Comparison of ENCODE assay signal across 8 cellular contexts in genomic region chr4:70993181-70994068, GRCh38. TPM values are rescaled to one million over a fixed set of nuclear protein-coding genes. Genes with fewer than 3 reads are reported as not detected.
DNase-seq lines count a peak whose midpoint lies in the region; TF ChIP-seq lines count a peak whose summit lies in the region.

Gene DCK, plus strand, starts transcription at chr4:70993649. Its CDS starts 187 bp downstream, at chr4:70993836.

- H4K20me1 ChIP-seq in SK-N-SH (ENCODE audit: insufficient read depth): no peaks in the 10 kb centered on the region

- H3K27ac ChIP-seq in SK-N-SH (ENCODE audit: low read depth in 2 of 2, low read length in 1 of 2) (peak within 1 kb of the TSS; percentile 79 to 92), suprapubic skin (peak within 1 kb of the TSS; percentile 90)

- H3K4me2 ChIP-seq in SK-N-SH: peak within 1 kb of the TSS; percentile 72

- peak; percentile 30 to 64 for TF ChIP-seq POLR2A in suprapubic skin (IDR thresholded peaks at IDR 0.05)

- H3K36me3 ChIP-seq in GM06990 (ENCODE audit: control insufficient read depth, insufficient read depth, low read length): no peaks in the 10 kb centered on the region
- H3K36me3 ChIP-seq in SK-N-SH (replicated peaks in 1 of 2; ENCODE audit: control insufficient read depth in 1 of 2, insufficient read depth in 2 of 2, low read length in 1 of 2): peaks cover 0 to 15% of the 10 kb centered on the region in 2 experiments
- peaks cover under 1% of the 10 kb centered on the region for H3K36me3 ChIP-seq in suprapubic skin

- H3K9ac ChIP-seq in SK-N-SH: peak within 1 kb of the TSS; percentile 93

- H3K9me2 ChIP-seq in SK-N-SH: no peaks in the 10 kb centered on the region

- CTCF ChIA-PET in SK-N-SH (lab: Yijun Ruan, JAX): interaction anchor here (0.8 to 1.2 kb wide), 5 partner anchors 11 to 91 kb away, joined by 3 to 5 read pairs (median 4); partner anchors contain the start of gene MOB1B

- peaks cover 8% of the 10 kb centered on the region for H3F3A ChIP-seq in SK-N-SH (replicated peaks; ENCODE audit: insufficient read depth)

- H3K27me3 ChIP-seq in GM06990 (replicated peaks; ENCODE audit: control insufficient read depth, insufficient read depth, low read length) (no peaks in the 10 kb centered on the region), SK-N-SH (ENCODE audit: insufficient read depth) (no peaks in the 10 kb centered on the region), suprapubic skin (no peaks in the 10 kb centered on the region)

- TF ChIP-seq EP300 in SK-N-SH (IDR thresholded peaks at IDR 0.05; ENCODE audit: borderline replicate concordance in 1 of 2, low read depth in 1 of 2, low read length in 1 of 2) (no peak), suprapubic skin (IDR thresholded peaks at IDR 0.05) (no peak)

- TF ChIP-seq CTCF in GM06990 (IDR thresholded peaks at IDR 0.05; ENCODE audit: insufficient read depth, low read length, poor library complexity, severe bottlenecking): no peak
- no peak for TF ChIP-seq CTCF in HFF-Myc (IDR thresholded peaks at IDR 0.05; ENCODE audit: low read depth, low read length, missing control alignments)
- TF ChIP-seq CTCF in SK-N-SH (IDR thresholded peaks at IDR 0.05): no peak
- TF ChIP-seq CTCF in suprapubic skin (IDR thresholded peaks at IDR 0.05): no peak

- H3K9me3 ChIP-seq in SK-N-SH (no peaks in the 10 kb centered on the region), suprapubic skin (no peaks in the 10 kb centered on the region)

- H3K4me3 ChIP-seq in GM06990 (replicated peaks; ENCODE audit: low read depth, low read length): peak within 1 kb of the TSS; percentile 72
- H3K4me3 ChIP-seq in HFF-Myc (replicated peaks; ENCODE audit: low read depth, low read length): peak within 1 kb of the TSS; percentile 82
- H3K4me3 ChIP-seq in SK-N-SH (ENCODE audit: low read depth in 2 of 2, low read length in 1 of 2): peak within 1 kb of the TSS; percentile 85 to 92
- H3K4me3 ChIP-seq in suprapubic skin: peak within 1 kb of the TSS; percentile 89

- peaks cover 7 to 10% of the 10 kb centered on the region in 2 experiments; a peak in 2 of 4 replicates for H3K4me1 ChIP-seq in SK-N-SH (ENCODE audit: control insufficient read depth in 1 of 2, insufficient read depth in 2 of 2, low read depth in 1 of 2, low read length in 1 of 2)
- H3K4me1 ChIP-seq in suprapubic skin: peaks cover 48% of the 10 kb centered on the region

- TF ChIP-seq RAD21 in SK-N-SH (IDR thresholded peaks at IDR 0.05; ENCODE audit: low read length): no peak; the same call in 1 of the 2 replicates

- POLR2A ChIA-PET in SK-N-SH (lab: Yijun Ruan, JAX): interaction anchor here (0.6 to 1.7 kb wide), 7 partner anchors 10 to 289 kb away, joined by 3 to 15 read pairs (median 4); partner anchors contain the start of genes MOB1B and RUFY3

- H2AFZ ChIP-seq in SK-N-SH (ENCODE audit: low read depth): peak within 1 kb of the TSS; percentile 95

- WGBS in SK-N-SH (ENCODE audit: low lambda C conversion rate): 0% methylated on average over 10 of the region's 74 CpGs
- under 1% methylated on average over 25 of the region's 74 CpGs for WGBS in suprapubic skin

- peak; percentile 97 for DNase-seq in GM06990 (ENCODE audit: extremely low read depth, insufficient read length)
- peak; percentile 46 for DNase-seq in HFF-Myc (ENCODE audit: extremely low read depth, low read depth)
- DNase-seq in MV-4-11 (lab: John Stamatoyannopoulos, UW): peak; percentile 86
- peak; percentile 96 for DNase-seq in SK-N-SH
- peak; percentile 86 for DNase-seq in activated naive CD4-positive, alpha-beta T cell treated with anti-CD3 and anti-CD28 coated beads, Interleukin-2, amount 50 U/mL, for 16 hours
- no peak for DNase-seq in glomerular endothelial cell (ENCODE audit: extremely low read depth, low read depth, low spot score)
- peak; percentile 80 for DNase-seq in occipital lobe (lab: John Stamatoyannopoulos, UW)
- peak; percentile 89 for DNase-seq in suprapubic skin (ENCODE audit: low spot score in 2 of 2)

- H3K79me2 ChIP-seq in SK-N-SH (ENCODE audit: insufficient read depth): peaks cover 49% of the 10 kb centered on the region

TF ChIP-seq in SK-N-SH, 30 proteins besides CTCF, POLR2A, EP300 and RAD21 (continues in another document):
- TF ChIP-seq TAF1 (IDR thresholded peaks at IDR 0.05; ENCODE audit: borderline replicate concordance, low read depth, low read length) (peak; percentile 83), TCF12 (IDR thresholded peaks at IDR 0.05) (no peak), NFIC (IDR thresholded peaks at IDR 0.05; ENCODE audit: borderline replicate concordance) (0 out of 2 replicates have a peak, but pooled peaks have one; percentile 3), USF1 (IDR thresholded peaks at IDR 0.05; ENCODE audit: borderline replicate concordance, low read depth) (peak; percentile 97), MEF2A (IDR thresholded peaks at IDR 0.05; ENCODE audit: borderline replicate concordance, low read depth) (no peak), CHD2 (IDR thresholded peaks at IDR 0.05; ENCODE audit: low read length, partially characterized antibody) (peak; percentile 56), MXI1 (IDR thresholded peaks at IDR 0.05; ENCODE audit: low read depth, low read length) (peak; percentile 70), JUND (IDR thresholded peaks at IDR 0.05) (no peak), MAX (IDR thresholded peaks at IDR 0.05; ENCODE audit: low read depth) (peak; percentile 24), SIN3A (IDR thresholded peaks at IDR 0.05; ENCODE audit: borderline replicate concordance, low read depth, low read length) (peak; percentile 98), NRF1 (IDR thresholded peaks at IDR 0.05; ENCODE audit: low read depth, low read length) (peak; percentile 38; the same call in 1 of the 2 replicates), GABPA (IDR thresholded peaks at IDR 0.05; ENCODE audit: low read depth) (peak; percentile 69), SMC3 (IDR thresholded peaks at IDR 0.05; ENCODE audit: low read depth, low read length) (no peak), YY1 (IDR thresholded peaks at IDR 0.05; ENCODE audit: low read depth) (no peak), FOSL2 (IDR thresholded peaks at IDR 0.05; ENCODE audit: borderline replicate concordance, low read depth) (no peak; the same call in 1 of the 2 replicates)
- TF ChIP-seq, protein P1, sequence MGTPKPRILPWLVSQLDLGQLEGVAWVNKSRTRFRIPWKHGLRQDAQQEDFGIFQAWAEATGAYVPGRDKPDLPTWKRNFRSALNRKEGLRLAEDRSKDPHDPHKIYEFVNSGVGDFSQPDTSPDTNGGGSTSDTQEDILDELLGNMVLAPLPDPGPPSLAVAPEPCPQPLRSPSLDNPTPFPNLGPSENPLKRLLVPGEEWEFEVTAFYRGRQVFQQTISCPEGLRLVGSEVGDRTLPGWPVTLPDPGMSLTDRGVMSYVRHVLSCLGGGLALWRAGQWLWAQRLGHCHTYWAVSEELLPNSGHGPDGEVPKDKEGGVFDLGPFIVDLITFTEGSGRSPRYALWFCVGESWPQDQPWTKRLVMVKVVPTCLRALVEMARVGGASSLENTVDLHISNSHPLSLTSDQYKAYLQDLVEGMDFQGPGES (IDR thresholded peaks at IDR 0.05; ENCODE audit: low read depth, low read length): no peak
- TF ChIP-seq, protein P2, sequence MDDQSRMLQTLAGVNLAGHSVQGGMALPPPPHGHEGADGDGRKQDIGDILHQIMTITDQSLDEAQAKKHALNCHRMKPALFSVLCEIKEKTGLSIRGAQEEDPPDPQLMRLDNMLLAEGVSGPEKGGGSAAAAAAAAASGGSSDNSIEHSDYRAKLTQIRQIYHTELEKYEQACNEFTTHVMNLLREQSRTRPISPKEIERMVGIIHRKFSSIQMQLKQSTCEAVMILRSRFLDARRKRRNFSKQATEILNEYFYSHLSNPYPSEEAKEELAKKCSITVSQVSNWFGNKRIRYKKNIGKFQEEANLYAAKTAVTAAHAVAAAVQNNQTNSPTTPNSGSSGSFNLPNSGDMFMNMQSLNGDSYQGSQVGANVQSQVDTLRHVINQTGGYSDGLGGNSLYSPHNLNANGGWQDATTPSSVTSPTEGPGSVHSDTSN (IDR thresholded peaks at IDR 0.05): peak; percentile 7; the same call in 1 of the 2 replicates
- TF ChIP-seq, protein P3, sequence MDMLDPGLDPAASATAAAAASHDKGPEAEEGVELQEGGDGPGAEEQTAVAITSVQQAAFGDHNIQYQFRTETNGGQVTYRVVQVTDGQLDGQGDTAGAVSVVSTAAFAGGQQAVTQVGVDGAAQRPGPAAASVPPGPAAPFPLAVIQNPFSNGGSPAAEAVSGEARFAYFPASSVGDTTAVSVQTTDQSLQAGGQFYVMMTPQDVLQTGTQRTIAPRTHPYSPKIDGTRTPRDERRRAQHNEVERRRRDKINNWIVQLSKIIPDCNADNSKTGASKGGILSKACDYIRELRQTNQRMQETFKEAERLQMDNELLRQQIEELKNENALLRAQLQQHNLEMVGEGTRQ (IDR thresholded peaks at IDR 0.05; ENCODE audit: borderline replicate concordance, low read depth, low read length): peak; percentile 90

RNA-seq across cellular contexts. Expression of gene DCK, which starts in this region (rescaled TPM):
- polyA plus RNA-seq in SK-N-SH (2012; rRNA removed): 5.7 and 6.6 TPM in 2 replicates
- 11.0 and 12.2 TPM in 2 replicates for polyA plus RNA-seq in SK-N-SH (2012; cell fraction: cytosol; rRNA removed)
- 2.3 and 3.6 TPM in 2 replicates for polyA plus RNA-seq in SK-N-SH (2012; cell fraction: nucleus; rRNA removed)
- total RNA-seq in glomerular endothelial cell (15.3 and 26.8 TPM in 2 replicates), occipital lobe (125 TPM), suprapubic skin (10 to 100 TPM in 3 of 4 donors, 1 to 10 TPM in 1; 7.7 to 19.6 (median 15.8) TPM)
